In genomic region chr7:120941064-120941463, GRCh38 we compare ENCODE assay signal across 8 cellular contexts. TPM values are rescaled to one million over a fixed set of nuclear protein-coding genes. Genes with fewer than 3 reads are reported as not detected.
DNase-seq lines count a peak whose midpoint lies in the region; ATAC-seq, FAIRE-seq and TF ChIP-seq lines count a peak whose summit lies in the region.

No MANE protein-coding gene starts in this region.

- peak; percentile 88 for FAIRE-seq in GM18507 (lab: Jason Lieb, UNC)
- FAIRE-seq in pancreas (lab: Jason Lieb, UNC): peak; percentile 92

- no peak overlapping the region for H3K27ac ChIP-seq in pancreas

- no peak overlapping the region for H3K4me3 Mint-ChIP-seq in WTC11
- no peak overlapping the region for H3K4me3 Mint-ChIP-seq in natural killer cell treated with Interleukin-12 subunit alpha and Interleukin-12 subunit beta and Interleukin-15 and Interleukin-18, amount 100 ng/mL, for 72 hours

- TF ChIP-seq CTCF in pancreas (IDR thresholded peaks at IDR 0.05) (peak in 2 of 4 donors; percentile 10 to 11), WTC11 (IDR thresholded peaks at IDR 0.05) (no peak)

- H3K27me3 Mint-ChIP-seq in WTC11 (ENCODE audit: low read depth): no peaks in the 10 kb centered on the region
- peaks cover 7 to 10% of the 10 kb centered on the region in 2 donors for H3K27me3 Mint-ChIP-seq in natural killer cell treated with Interleukin-12 subunit alpha and Interleukin-12 subunit beta and Interleukin-15 and Interleukin-18, amount 100 ng/mL, for 72 hours

- intact Hi-C loops in pancreas (cut with DNase I): loop anchor here in 2 of 3 donors (5.0 to 10.0 kb wide), 2 partner anchors 139 to 146 kb away; no protein-coding TSS in a partner anchor

- H3K9me3 Mint-ChIP-seq in WTC11: no peaks in the 10 kb centered on the region
- H3K9me3 Mint-ChIP-seq in natural killer cell treated with Interleukin-12 subunit alpha and Interleukin-12 subunit beta and Interleukin-15 and Interleukin-18, amount 100 ng/mL, for 72 hours: no peaks in the 10 kb centered on the region

- CTCF ChIA-PET in WTC11 (lab: Charles Lee): interaction anchor here (1.1 to 1.9 kb wide), 2 partner anchors 135 to 149 kb away, joined by 4 to 6 read pairs; no protein-coding TSS in a partner anchor

- POLR2A ChIA-PET in WTC11 (lab: Charles Lee): no interaction called here

- 6 to 8% methylated on average over 1 of the region's 1 CpG for WGBS in pancreas, 2 donors

- H3K4me1 Mint-ChIP-seq in WTC11: no peaks in the 10 kb centered on the region
- no peaks in the 10 kb centered on the region for H3K4me1 Mint-ChIP-seq in natural killer cell treated with Interleukin-12 subunit alpha and Interleukin-12 subunit beta and Interleukin-15 and Interleukin-18, amount 100 ng/mL, for 72 hours (ENCODE audit: low read depth in 2 of 2)

- ATAC-seq in HG03342 (IDR thresholded peaks at IDR 0.05; ENCODE audit: unreplicated experiment): peak; percentile 58
- ATAC-seq in pancreas: peak in 3 of 4 donors; percentile 68 to 75 (median 69)
- no peak for ATAC-seq in WTC11
- ATAC-seq in natural killer cell treated with Interleukin-12 subunit alpha and Interleukin-12 subunit beta and Interleukin-15 and Interleukin-18, amount 100 ng/mL, for 72 hours: no peak

- H3K4me1 ChIP-seq in pancreas: peaks cover 0 to 3% (median 3%) of the 10 kb centered on the region in 3 donors

- no peaks in the 10 kb centered on the region for H3K9me3 ChIP-seq in pancreas

- DNase-seq in GM18507 (ENCODE audit: extremely low spot score, insufficient read length, low read depth) (no peak), astrocyte of the hippocampus (ENCODE audit: low read depth, low spot score) (peak; percentile 3), pancreas (no peak), WTC11 (ENCODE audit: low spot score) (no peak), germinal center (ENCODE audit: low spot score) (no peak)
- DNase-seq in stimulated activated CD4-positive, alpha-beta T cell treated with anti-CD3 and anti-CD28 coated beads, Interleukin-12 subunit alpha, Interleukin-12 subunit beta, amount 100 ng/mL, for 4 hours: no peak
- no peak for DNase-seq in natural killer cell treated with Interleukin-12 subunit alpha and Interleukin-12 subunit beta and Interleukin-15 and Interleukin-18, amount 100 ng/mL, for 72 hours (ENCODE audit: low spot score)

- H3K27ac Mint-ChIP-seq in WTC11: no peak overlapping the region
- H3K27ac Mint-ChIP-seq in natural killer cell treated with Interleukin-12 subunit alpha and Interleukin-12 subunit beta and Interleukin-15 and Interleukin-18, amount 100 ng/mL, for 72 hours: no peak overlapping the region

- no peaks in the 10 kb centered on the region for H3K36me3 ChIP-seq in pancreas

- H3K4me3 ChIP-seq in pancreas: no peak overlapping the region

- H3K27me3 ChIP-seq in pancreas: no peaks in the 10 kb centered on the region

- no peaks in the 10 kb centered on the region for H3K36me3 Mint-ChIP-seq in WTC11
- H3K36me3 Mint-ChIP-seq in natural killer cell treated with Interleukin-12 subunit alpha and Interleukin-12 subunit beta and Interleukin-15 and Interleukin-18, amount 100 ng/mL, for 72 hours: no peaks in the 10 kb centered on the region

TF ChIP-seq in WTC11, 78 proteins besides CTCF, POLR2A, EP300 and RAD21 (continues in another document):
- TF ChIP-seq AR (CRISPR knock-in tag; IDR thresholded peaks at IDR 0.05) (no peak), FOXP4 (CRISPR knock-in tag; IDR thresholded peaks at IDR 0.05) (no peak), ZNF219 (CRISPR knock-in tag; IDR thresholded peaks at IDR 0.05; ENCODE audit: borderline replicate concordance) (no peak), MXD4 (CRISPR knock-in tag; IDR thresholded peaks at IDR 0.05; ENCODE audit: borderline replicate concordance) (no peak), NFATC4 (CRISPR knock-in tag; IDR thresholded peaks at IDR 0.05) (no peak), ZNF532 (CRISPR knock-in tag; IDR thresholded peaks at IDR 0.05; ENCODE audit: borderline replicate concordance) (no peak), FOXP1 (CRISPR knock-in tag; IDR thresholded peaks at IDR 0.05; ENCODE audit: borderline replicate concordance) (no peak), ZBTB43 (CRISPR knock-in tag; IDR thresholded peaks at IDR 0.05) (no peak)

RNA-seq across cellular contexts. Expression of gene ING3, which starts 9.5 kb away (rescaled TPM):
- total RNA-seq in pancreas (10 to 100 TPM in 1 of 6 donors, 1 to 10 TPM in 5; 6.2 to 10.1 (median 7.6) TPM), WTC11 (2021) (12.6 to 14.8 TPM (median 14.2 TPM) in 3 replicates)
- polyA plus RNA-seq in pancreas: 10 to 100 TPM in 1 of 2 donors, 1 to 10 TPM in 1; 6.3 to 10.8 TPM
- 10 to 100 TPM; 20.3 to 32.2 TPM for total RNA-seq in natural killer cell treated with Interleukin-12 subunit alpha and Interleukin-12 subunit beta and Interleukin-15 and Interleukin-18, amount 100 ng/mL, for 72 hours

RNA-seq across cellular contexts. Expression of gene CPED1, which starts 47.4 kb away (rescaled TPM):
- total RNA-seq in pancreas (1 to 10 TPM; 1.3 to 6.1 (median 1.9) TPM), WTC11 (2021) (0.30 to 0.98 TPM (median 0.44 TPM) in 3 replicates)
- polyA plus RNA-seq in pancreas: under 1 TPM; 0.57 to 0.61 TPM
- not detected for total RNA-seq in natural killer cell treated with Interleukin-12 subunit alpha and Interleukin-12 subunit beta and Interleukin-15 and Interleukin-18, amount 100 ng/mL, for 72 hours

Comparison
In these comparisons a context has a peak if more than half of its experiments do, and no peak if none do; other contexts are left out.
1. ATAC-seq: peak in HG03342 (single experiment) and pancreas (3 of 4); none in WTC11 (single experiment) and natural killer cell treated with Interleukin-12 subunit alpha and Interleukin-12 subunit beta and Interleukin-15 and Interleukin-18, amount 100 ng/mL, for 72 hours (0 of 2).